ENCODE assay signal across 20 cellular contexts in genomic region chr19:32877323-32877912, GRCh38. TPM values are rescaled to one million over a fixed set of nuclear protein-coding genes. Genes with fewer than 3 reads are reported as not detected.
DNase-seq lines count a peak whose midpoint lies in the region; TF ChIP-seq lines count a peak whose summit lies in the region.
"Had no signal": no experiment of that assay in that cellular context is flagged by ENCODE, and none has a peak within 500 bp of the region (broad histone marks: within the 10 kb centered on the region; RNA-seq: fewer than 3 reads in every experiment).

No MANE protein-coding gene starts in this region.

- CTCF ChIA-PET in Calu3 (lab: Charles Lee) = no interaction called here

- H3K9ac ChIP-seq in colonic mucosa (ENCODE audit: low read depth in 2 of 2, low read length in 2 of 2) = no peak overlapping the region

- no peaks in the 10 kb centered on the region for H3K79me2 ChIP-seq in hepatocyte

- in situ Hi-C loops in GM13976 (cut with MboI; ENCODE audit: low sequenced_read_pairs, unreplicated experiment) = no loop called here

- no peaks in the 10 kb centered on the region for H3K27me3 ChIP-seq in hepatocyte
- H3K27me3 ChIP-seq in colonic mucosa = no peaks in the 10 kb centered on the region

- H3K36me3 ChIP-seq in hepatocyte (replicated peaks; ENCODE audit: insufficient read depth, low read depth) (no peaks in the 10 kb centered on the region), colonic mucosa (no peaks in the 10 kb centered on the region)

- H3K9me3 ChIP-seq in hepatocyte (ENCODE audit: low read depth) = no peaks in the 10 kb centered on the region
- no peaks in the 10 kb centered on the region for H3K9me3 ChIP-seq in colonic mucosa

- intact Hi-C loops in Calu3 (cut with micrococcal nuclease; ENCODE audit: unreplicated experiment) (no loop called here), colonic mucosa (cut with DNase I) (no loop called here)

- no peaks in the 10 kb centered on the region for H4K20me1 ChIP-seq in hepatocyte (ENCODE audit: insufficient read depth, poor library complexity, severe bottlenecking)

- WGBS in hepatocyte (ENCODE audit: low lambda C conversion rate, missing lambda C conversion rate) = 95% methylated on average over 9 of the region's 9 CpGs

- peaks cover 11% of the 10 kb centered on the region for H3K36me3 Mint-ChIP-seq in osteocyte (ENCODE audit: unreplicated experiment)
- no peaks in the 10 kb centered on the region for H3K36me3 Mint-ChIP-seq in Calu3 (ENCODE audit: insufficient read depth, unreplicated experiment)

- peak; percentile 40 for DNase-seq in activated CD8-positive, alpha-beta memory T cell treated with anti-CD3 and anti-CD28 coated beads for 24 hours
- no peak for DNase-seq in activated CD8-positive, alpha-beta memory T cell treated with anti-CD3 and anti-CD28 coated beads, Interleukin-2, amount 50 U/mL, for 4 hours
- DNase-seq in hepatocyte (ENCODE audit: low spot score) (no peak), osteocyte (ENCODE audit: extremely low spot score, unreplicated experiment) (peak; percentile 44), COR-L47 (lab: John Stamatoyannopoulos, UW) (no peak), Calu3 (no peak), colonic mucosa (no peak), GM13976 (ENCODE audit: low spot score) (no peak)
- DNase-seq: DMS153, GDM1, MM.1S, NCI-H1092, NCI-H1436 treated with DMSO at 0.1 percent for 48 hours, NCI-H2029, NCI-H526 had no signal

- H3K27me3 Mint-ChIP-seq in osteocyte (ENCODE audit: unreplicated experiment) (no peaks in the 10 kb centered on the region), Calu3 (ENCODE audit: unreplicated experiment) (no peaks in the 10 kb centered on the region)

- H3K4me3 ChIP-seq in hepatocyte (no peak overlapping the region), colonic mucosa (no peak overlapping the region)

- H3K27ac Mint-ChIP-seq in osteocyte (ENCODE audit: unreplicated experiment) = no peak overlapping the region
- no peak overlapping the region for H3K27ac Mint-ChIP-seq in Calu3 (ENCODE audit: unreplicated experiment)

- no peak overlapping the region for H2AFZ ChIP-seq in hepatocyte

- no peak overlapping the region for H3K4me3 Mint-ChIP-seq in osteocyte (ENCODE audit: unreplicated experiment)
- no peak overlapping the region for H3K4me3 Mint-ChIP-seq in Calu3 (ENCODE audit: low read depth, unreplicated experiment)

- no peaks in the 10 kb centered on the region for H3K9me2 ChIP-seq in hepatocyte (replicated peaks; ENCODE audit: insufficient read depth)

- no TSS peak for BruUV-seq in Calu3 (replicated peaks; lab: Mats Ljungman, UMichigan)

- no peaks in the 10 kb centered on the region for H3K9me3 Mint-ChIP-seq in osteocyte (ENCODE audit: unreplicated experiment)
- H3K9me3 Mint-ChIP-seq in Calu3 (ENCODE audit: low read depth, unreplicated experiment) = no peaks in the 10 kb centered on the region

- H3K4me1 ChIP-seq in hepatocyte (ENCODE audit: insufficient read depth) = no peaks in the 10 kb centered on the region
- no peaks in the 10 kb centered on the region for H3K4me1 ChIP-seq in colonic mucosa

- peak overlapping the region; percentile 31 for H3K27ac ChIP-seq in hepatocyte
- H3K27ac ChIP-seq in colonic mucosa = no peak overlapping the region
- H3K27ac ChIP-seq: 22Rv1 had no signal

- H3K4me2 ChIP-seq in hepatocyte = no peak overlapping the region

- TF ChIP-seq CTCF in hepatocyte (IDR thresholded peaks at IDR 0.05; ENCODE audit: poor library complexity) (no peak), osteocyte (IDR thresholded peaks at IDR 0.05) (no peak), Calu3 (IDR thresholded peaks at IDR 0.05; ENCODE audit: unreplicated experiment) (no peak), colonic mucosa (IDR thresholded peaks at IDR 0.05) (no peak), GM13976 (IDR thresholded peaks at IDR 0.05; ENCODE audit: borderline replicate concordance, control extremely low read depth, extremely low read depth, insufficient read depth, missing control alignments) (no peak)

- H3K4me1 Mint-ChIP-seq in osteocyte (ENCODE audit: unreplicated experiment) = no peaks in the 10 kb centered on the region
- no peaks in the 10 kb centered on the region for H3K4me1 Mint-ChIP-seq in Calu3 (ENCODE audit: low read depth, unreplicated experiment)

RNA-seq across cellular contexts. Expression of gene SLC7A9, which starts 7.9 kb away (rescaled TPM):
- total RNA-seq in hepatocyte (9.6 and 11.9 TPM in 2 replicates), osteocyte (0.37 and 0.78 TPM in 2 replicates), Calu3 (2022) (0.64 and 1.3 TPM in 2 replicates), colonic mucosa (1 to 10 TPM in 1 of 2 donors, not detected in 1; 3.0 TPM)
- 6.1 and 7.6 TPM in 2 replicates for polyA plus RNA-seq in hepatocyte
- total RNA-seq: Daoy, H1, LHCN-M2 had no signal
- polyA plus RNA-seq: AG04450 had no signal

Comparison
In these comparisons a context has a peak if more than half of its experiments do, and no peak if none do; other contexts are left out.
1. DNase-seq: peak in activated CD8-positive, alpha-beta memory T cell treated with anti-CD3 and anti-CD28 coated beads for 24 hours (single experiment) and osteocyte (single experiment); none in activated CD8-positive, alpha-beta memory T cell treated with anti-CD3 and anti-CD28 coated beads, Interleukin-2, amount 50 U/mL, for 4 hours (single experiment), hepatocyte (single experiment), COR-L47 (single experiment), Calu3 (single experiment), colonic mucosa (single experiment) and GM13976 (single experiment).